Comparison of ENCODE assay signal across 2 cellular contexts in the genomic region with DNA sequence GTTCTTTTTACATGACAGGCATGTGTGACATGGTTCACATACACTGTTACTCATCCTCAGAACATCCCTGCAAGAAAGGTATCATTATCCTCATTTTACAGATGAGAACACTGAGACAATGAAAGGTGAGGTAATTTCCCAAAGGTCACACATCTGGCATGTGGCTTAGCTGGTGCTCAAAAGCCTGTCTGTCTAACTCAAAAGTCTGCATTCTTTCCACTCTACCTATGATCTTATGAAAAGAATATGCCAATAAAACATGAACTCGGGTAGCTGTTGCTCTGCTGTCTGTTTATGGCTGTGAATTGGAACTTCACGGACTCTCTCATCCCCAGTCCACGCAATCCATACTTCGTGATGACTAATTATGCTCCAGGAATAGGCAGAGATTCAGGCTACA.
TF ChIP-seq lines count a peak whose summit lies in the region.

No MANE protein-coding gene starts in this region.

TF ChIP-seq in SK-N-SH, 30 proteins besides CTCF, POLR2A, EP300 and RAD21 (continued from another document):
- TF ChIP-seq FOSL2 (IDR thresholded peaks at IDR 0.05; ENCODE audit: borderline replicate concordance, low read depth): no peak
- no peak for TF ChIP-seq TEAD4 (IDR thresholded peaks at IDR 0.05; ENCODE audit: borderline replicate concordance, insufficient read depth)
- TF ChIP-seq POLR2AphosphoS5 (IDR thresholded peaks at IDR 0.05; ENCODE audit: low read depth, low read length): no peak
- no peak for TF ChIP-seq NRF1 (IDR thresholded peaks at IDR 0.05; ENCODE audit: low read depth, low read length)
- TF ChIP-seq USF1 (IDR thresholded peaks at IDR 0.05; ENCODE audit: borderline replicate concordance, low read depth): no peak
- TF ChIP-seq, protein P1, sequence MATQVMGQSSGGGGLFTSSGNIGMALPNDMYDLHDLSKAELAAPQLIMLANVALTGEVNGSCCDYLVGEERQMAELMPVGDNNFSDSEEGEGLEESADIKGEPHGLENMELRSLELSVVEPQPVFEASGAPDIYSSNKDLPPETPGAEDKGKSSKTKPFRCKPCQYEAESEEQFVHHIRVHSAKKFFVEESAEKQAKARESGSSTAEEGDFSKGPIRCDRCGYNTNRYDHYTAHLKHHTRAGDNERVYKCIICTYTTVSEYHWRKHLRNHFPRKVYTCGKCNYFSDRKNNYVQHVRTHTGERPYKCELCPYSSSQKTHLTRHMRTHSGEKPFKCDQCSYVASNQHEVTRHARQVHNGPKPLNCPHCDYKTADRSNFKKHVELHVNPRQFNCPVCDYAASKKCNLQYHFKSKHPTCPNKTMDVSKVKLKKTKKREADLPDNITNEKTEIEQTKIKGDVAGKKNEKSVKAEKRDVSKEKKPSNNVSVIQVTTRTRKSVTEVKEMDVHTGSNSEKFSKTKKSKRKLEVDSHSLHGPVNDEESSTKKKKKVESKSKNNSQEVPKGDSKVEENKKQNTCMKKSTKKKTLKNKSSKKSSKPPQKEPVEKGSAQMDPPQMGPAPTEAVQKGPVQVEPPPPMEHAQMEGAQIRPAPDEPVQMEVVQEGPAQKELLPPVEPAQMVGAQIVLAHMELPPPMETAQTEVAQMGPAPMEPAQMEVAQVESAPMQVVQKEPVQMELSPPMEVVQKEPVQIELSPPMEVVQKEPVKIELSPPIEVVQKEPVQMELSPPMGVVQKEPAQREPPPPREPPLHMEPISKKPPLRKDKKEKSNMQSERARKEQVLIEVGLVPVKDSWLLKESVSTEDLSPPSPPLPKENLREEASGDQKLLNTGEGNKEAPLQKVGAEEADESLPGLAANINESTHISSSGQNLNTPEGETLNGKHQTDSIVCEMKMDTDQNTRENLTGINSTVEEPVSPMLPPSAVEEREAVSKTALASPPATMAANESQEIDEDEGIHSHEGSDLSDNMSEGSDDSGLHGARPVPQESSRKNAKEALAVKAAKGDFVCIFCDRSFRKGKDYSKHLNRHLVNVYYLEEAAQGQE (IDR thresholded peaks at IDR 0.05; ENCODE audit: low read depth, low read length): no peak
- no peak for TF ChIP-seq MXI1 (IDR thresholded peaks at IDR 0.05; ENCODE audit: low read depth, low read length)
- no peak for TF ChIP-seq PBX3 (IDR thresholded peaks at IDR 0.05)
- TF ChIP-seq ELF1 (IDR thresholded peaks at IDR 0.05): no peak
- TF ChIP-seq, protein P2, sequence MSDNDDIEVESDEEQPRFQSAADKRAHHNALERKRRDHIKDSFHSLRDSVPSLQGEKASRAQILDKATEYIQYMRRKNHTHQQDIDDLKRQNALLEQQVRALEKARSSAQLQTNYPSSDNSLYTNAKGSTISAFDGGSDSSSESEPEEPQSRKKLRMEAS (IDR thresholded peaks at IDR 0.05; ENCODE audit: low read depth): no peak
- no peak for TF ChIP-seq GABPA (IDR thresholded peaks at IDR 0.05; ENCODE audit: low read depth)
- TF ChIP-seq, protein P3, sequence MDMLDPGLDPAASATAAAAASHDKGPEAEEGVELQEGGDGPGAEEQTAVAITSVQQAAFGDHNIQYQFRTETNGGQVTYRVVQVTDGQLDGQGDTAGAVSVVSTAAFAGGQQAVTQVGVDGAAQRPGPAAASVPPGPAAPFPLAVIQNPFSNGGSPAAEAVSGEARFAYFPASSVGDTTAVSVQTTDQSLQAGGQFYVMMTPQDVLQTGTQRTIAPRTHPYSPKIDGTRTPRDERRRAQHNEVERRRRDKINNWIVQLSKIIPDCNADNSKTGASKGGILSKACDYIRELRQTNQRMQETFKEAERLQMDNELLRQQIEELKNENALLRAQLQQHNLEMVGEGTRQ (IDR thresholded peaks at IDR 0.05; ENCODE audit: borderline replicate concordance, low read depth, low read length): no peak
- no peak for TF ChIP-seq RFX5 (IDR thresholded peaks at IDR 0.05; ENCODE audit: low read length)
- TF ChIP-seq SMC3 (IDR thresholded peaks at IDR 0.05; ENCODE audit: low read depth, low read length): no peak
- TF ChIP-seq ZBTB33 (IDR thresholded peaks at IDR 0.05; ENCODE audit: borderline replicate concordance, low read depth): no peak
- TF ChIP-seq EZH2phosphoT487 (IDR thresholded peaks at IDR 0.05; ENCODE audit: borderline replicate concordance, low read depth): no peak

TF ChIP-seq in SK-N-SH treated with all-trans-retinoic acid at 6 μM for 48 hours, 23 proteins besides CTCF, POLR2A, EP300 and RAD21:
- TF ChIP-seq ARNTL (CRISPR knock-in tag; IDR thresholded peaks at IDR 0.05; ENCODE audit: borderline replicate concordance, low read depth): no peak
- TF ChIP-seq, protein P4, sequence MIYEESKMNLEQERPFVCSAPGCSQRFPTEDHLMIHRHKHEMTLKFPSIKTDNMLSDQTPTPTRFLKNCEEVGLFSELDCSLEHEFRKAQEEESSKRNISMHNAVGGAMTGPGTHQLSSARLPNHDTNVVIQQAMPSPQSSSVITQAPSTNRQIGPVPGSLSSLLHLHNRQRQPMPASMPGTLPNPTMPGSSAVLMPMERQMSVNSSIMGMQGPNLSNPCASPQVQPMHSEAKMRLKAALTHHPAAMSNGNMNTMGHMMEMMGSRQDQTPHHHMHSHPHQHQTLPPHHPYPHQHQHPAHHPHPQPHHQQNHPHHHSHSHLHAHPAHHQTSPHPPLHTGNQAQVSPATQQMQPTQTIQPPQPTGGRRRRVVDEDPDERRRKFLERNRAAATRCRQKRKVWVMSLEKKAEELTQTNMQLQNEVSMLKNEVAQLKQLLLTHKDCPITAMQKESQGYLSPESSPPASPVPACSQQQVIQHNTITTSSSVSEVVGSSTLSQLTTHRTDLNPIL (CRISPR knock-in tag; IDR thresholded peaks at IDR 0.05; ENCODE audit: low read depth): no peak
- no peak for TF ChIP-seq BACH2 (CRISPR knock-in tag; IDR thresholded peaks at IDR 0.05; ENCODE audit: borderline replicate concordance)
- TF ChIP-seq, protein P5, sequence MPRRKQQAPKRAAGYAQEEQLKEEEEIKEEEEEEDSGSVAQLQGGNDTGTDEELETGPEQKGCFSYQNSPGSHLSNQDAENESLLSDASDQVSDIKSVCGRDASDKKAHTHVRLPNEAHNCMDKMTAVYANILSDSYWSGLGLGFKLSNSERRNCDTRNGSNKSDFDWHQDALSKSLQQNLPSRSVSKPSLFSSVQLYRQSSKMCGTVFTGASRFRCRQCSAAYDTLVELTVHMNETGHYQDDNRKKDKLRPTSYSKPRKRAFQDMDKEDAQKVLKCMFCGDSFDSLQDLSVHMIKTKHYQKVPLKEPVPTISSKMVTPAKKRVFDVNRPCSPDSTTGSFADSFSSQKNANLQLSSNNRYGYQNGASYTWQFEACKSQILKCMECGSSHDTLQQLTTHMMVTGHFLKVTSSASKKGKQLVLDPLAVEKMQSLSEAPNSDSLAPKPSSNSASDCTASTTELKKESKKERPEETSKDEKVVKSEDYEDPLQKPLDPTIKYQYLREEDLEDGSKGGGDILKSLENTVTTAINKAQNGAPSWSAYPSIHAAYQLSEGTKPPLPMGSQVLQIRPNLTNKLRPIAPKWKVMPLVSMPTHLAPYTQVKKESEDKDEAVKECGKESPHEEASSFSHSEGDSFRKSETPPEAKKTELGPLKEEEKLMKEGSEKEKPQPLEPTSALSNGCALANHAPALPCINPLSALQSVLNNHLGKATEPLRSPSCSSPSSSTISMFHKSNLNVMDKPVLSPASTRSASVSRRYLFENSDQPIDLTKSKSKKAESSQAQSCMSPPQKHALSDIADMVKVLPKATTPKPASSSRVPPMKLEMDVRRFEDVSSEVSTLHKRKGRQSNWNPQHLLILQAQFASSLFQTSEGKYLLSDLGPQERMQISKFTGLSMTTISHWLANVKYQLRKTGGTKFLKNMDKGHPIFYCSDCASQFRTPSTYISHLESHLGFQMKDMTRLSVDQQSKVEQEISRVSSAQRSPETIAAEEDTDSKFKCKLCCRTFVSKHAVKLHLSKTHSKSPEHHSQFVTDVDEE (CRISPR knock-in tag; IDR thresholded peaks at IDR 0.05): no peak
- TF ChIP-seq ISL1 (CRISPR knock-in tag; IDR thresholded peaks at IDR 0.05): no peak
- no peak for TF ChIP-seq ZC3H10 (CRISPR knock-in tag; IDR thresholded peaks at IDR 0.05)
- TF ChIP-seq ZFP3 (CRISPR knock-in tag; IDR thresholded peaks at IDR 0.05): no peak
